12 cellular contexts compared by ENCODE assay signal in the genomic region with DNA sequence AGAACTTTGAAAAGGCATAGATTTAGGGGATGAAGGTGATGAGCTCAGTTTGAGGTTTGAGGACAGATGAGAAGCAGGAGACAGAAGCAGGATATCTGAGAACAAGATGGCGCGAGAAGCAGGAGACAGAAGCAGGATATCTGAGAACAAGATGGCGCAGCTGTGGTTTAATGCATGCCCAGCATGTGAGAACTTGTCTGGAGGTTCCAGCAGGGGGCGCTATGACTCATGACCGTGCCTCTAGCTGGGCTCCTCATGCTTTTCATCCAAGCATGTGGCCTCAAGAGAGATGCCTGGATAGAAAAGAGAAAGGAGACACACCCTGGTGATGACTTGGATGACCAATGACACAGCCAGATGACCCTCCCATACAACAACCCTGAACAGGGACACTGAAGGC. TPM values are rescaled to one million over a fixed set of nuclear protein-coding genes. Genes with fewer than 3 reads are reported as not detected.
DNase-seq lines count a peak whose midpoint lies in the region; ATAC-seq, FAIRE-seq and TF ChIP-seq lines count a peak whose summit lies in the region.
"Not testable (repeated sequence)": the region's sequence is repeated elsewhere in the genome, so short reads cannot be mapped to it uniquely, and the experiment has no call there.
"Had no signal": no experiment of that assay in that cellular context is flagged by ENCODE, and none has a peak within 500 bp of the region (broad histone marks: within the 10 kb centered on the region; RNA-seq: fewer than 3 reads in every experiment).

No MANE protein-coding gene starts in this region.

- H3K27ac ChIP-seq in DND-41 (ENCODE audit: low read length); endothelial cell of umbilical vein (ENCODE audit: insufficient read depth, low read depth, low read length); HepG2 (ENCODE audit: extremely low read length, insufficient read depth, low read length): not testable (repeated sequence)

- H3K36me3 ChIP-seq in DND-41 (ENCODE audit: insufficient read depth, low read length); endothelial cell of umbilical vein (ENCODE audit: control insufficient read depth in 2 of 2, extremely low read depth in 1 of 2, insufficient read depth in 2 of 2, low read length in 2 of 2); HepG2 (replicated peaks in 1 of 2; ENCODE audit: control insufficient read depth in 1 of 2, insufficient read depth in 2 of 2, low read length in 2 of 2): not testable (repeated sequence)

- in situ Hi-C loops in HepG2 (cut with HindIII; ENCODE audit: extremely low pct_ligation_motif_present, low pct_unique_long_range_greater_than_20kb) = not testable (repeated sequence)

- intact Hi-C loops in activated CD8-positive, alpha-beta T cell treated with anti-CD3 and anti-CD28 coated beads for 36 hours (cut with micrococcal nuclease); endothelial cell of umbilical vein (cut with micrococcal nuclease); HepG2 (cut with micrococcal nuclease; ENCODE audit: unreplicated experiment): not testable (repeated sequence)

- not testable (repeated sequence) for H3K27ac Mint-ChIP-seq in activated CD8-positive, alpha-beta T cell treated with anti-CD3 and anti-CD28 coated beads for 36 hours

- CTCF ChIA-PET in activated CD8-positive, alpha-beta T cell treated with anti-CD3 and anti-CD28 coated beads for 36 hours (lab: Charles Lee); endothelial cell of umbilical vein (lab: Charles Lee); HepG2 (lab: Yijun Ruan, JAX; ENCODE audit: low intra/inter-chr PET ratio, low total read pairs): not testable (repeated sequence)

- not testable (repeated sequence) for H3K9me3 ChIP-seq in DND-41 (ENCODE audit: insufficient read depth, low read length, severe bottlenecking); endothelial cell of umbilical vein (replicated peaks; ENCODE audit: control insufficient read depth, insufficient read depth, low read length); HepG2 (ENCODE audit: low read length)

- not testable (repeated sequence) for H3K79me2 ChIP-seq in DND-41 (ENCODE audit: insufficient read depth, low read length); endothelial cell of umbilical vein (ENCODE audit: control insufficient read depth, insufficient read depth, low read length); HepG2 (ENCODE audit: insufficient read depth, low read length)

- ATAC-seq in DND-41 (ENCODE audit: insufficient read depth, low read depth) = 0 out of 3 replicates have a peak, but pooled peaks have one; percentile 27
- peak; percentile 47 for ATAC-seq in GM18867 (IDR thresholded peaks at IDR 0.05; ENCODE audit: unreplicated experiment)
- ATAC-seq in GM21529 (IDR thresholded peaks at IDR 0.05; ENCODE audit: unreplicated experiment) = peak; percentile 49
- ATAC-seq in HG02973 (IDR thresholded peaks at IDR 0.05; ENCODE audit: unreplicated experiment) = peak; percentile 50
- ATAC-seq in activated CD8-positive, alpha-beta T cell treated with anti-CD3 and anti-CD28 coated beads for 36 hours = peak; percentile 40
- not testable (repeated sequence) for ATAC-seq in HepG2

- POLR2A ChIA-PET in activated CD8-positive, alpha-beta T cell treated with anti-CD3 and anti-CD28 coated beads for 36 hours (lab: Charles Lee); endothelial cell of umbilical vein (lab: Charles Lee); HepG2 (lab: Yijun Ruan, JAX): not testable (repeated sequence)

- H3K9ac ChIP-seq in DND-41 (ENCODE audit: low read depth, low read length); endothelial cell of umbilical vein (replicated peaks; ENCODE audit: extremely low read depth, insufficient read depth, low read length); HepG2 (ENCODE audit: insufficient read depth, low read depth, low read length): not testable (repeated sequence)

- H3K4me1 ChIP-seq in DND-41 (ENCODE audit: insufficient read depth, low read length); endothelial cell of umbilical vein (ENCODE audit: control insufficient read depth, extremely low read depth, insufficient read depth, low read length); HepG2 (ENCODE audit: insufficient read depth, low read length): not testable (repeated sequence)

- not testable (repeated sequence) for BruUV-seq in endothelial cell of umbilical vein (replicated peaks; lab: Mats Ljungman, UMichigan); HepG2 (replicated peaks; lab: Mats Ljungman, UMichigan)

- TF ChIP-seq RAD21 in HepG2 (CRISPR knock-in tag; IDR thresholded peaks at IDR 0.05) = not testable (repeated sequence)

- not testable (repeated sequence) for TF ChIP-seq CTCF in DND-41 (IDR thresholded peaks at IDR 0.05; ENCODE audit: borderline replicate concordance, extremely low read depth, low read length, poor library complexity, severe bottlenecking); activated CD8-positive, alpha-beta T cell treated with anti-CD3 and anti-CD28 coated beads for 36 hours (IDR thresholded peaks at IDR 0.05); endothelial cell of umbilical vein (IDR thresholded peaks at IDR 0.05; ENCODE audit: extremely low read depth in 1 of 2, insufficient read depth in 1 of 2, low read depth in 1 of 2, low read length in 2 of 2); HepG2 (CRISPR knock-in tag; IDR thresholded peaks at IDR 0.05)

- dilution Hi-C loops in endothelial cell of umbilical vein (cut with MboI; ENCODE audit: extremely low pct_ligation_motif_present, low sequenced_read_pairs) = not testable (repeated sequence)

- H3K4me1 Mint-ChIP-seq in activated CD8-positive, alpha-beta T cell treated with anti-CD3 and anti-CD28 coated beads for 36 hours (ENCODE audit: low read depth) = not testable (repeated sequence)

- not testable (repeated sequence) for H3K9me3 Mint-ChIP-seq in activated CD8-positive, alpha-beta T cell treated with anti-CD3 and anti-CD28 coated beads for 36 hours

- not testable (repeated sequence) for H3K4me2 ChIP-seq in DND-41 (ENCODE audit: insufficient read depth, low read length); endothelial cell of umbilical vein (ENCODE audit: insufficient read depth, low read length); HepG2 (ENCODE audit: low read depth, low read length)

- TF ChIP-seq POLR2A in endothelial cell of umbilical vein (IDR thresholded peaks at IDR 0.05; ENCODE audit: low read depth, low read length); HepG2 (IDR thresholded peaks at IDR 0.05; ENCODE audit: insufficient read depth in 1 of 2, low read depth in 2 of 2, low read length in 2 of 2): not testable (repeated sequence)

- peak; percentile 54 for FAIRE-seq in endothelial cell of umbilical vein (lab: Jason Lieb, UNC)
- FAIRE-seq in HepG2 (lab: Jason Lieb, UNC) = peak; percentile 67

- DNase-seq in DND-41; activated CD8-positive, alpha-beta T cell treated with anti-CD3 and anti-CD28 coated beads for 36 hours; endothelial cell of umbilical vein (ENCODE audit: low read depth, low spot score); HepG2 (ENCODE audit: low spot score): not testable (repeated sequence)

- TF ChIP-seq EP300 in HepG2 (IDR thresholded peaks at IDR 0.05; ENCODE audit: low read depth in 2 of 2, low read length in 2 of 2); HepG2 (CRISPR knock-in tag; IDR thresholded peaks at IDR 0.05; ENCODE audit: borderline replicate concordance): not testable (repeated sequence)

- 85% methylated on average over 3 of the region's 5 CpGs for WGBS in HepG2 (ENCODE audit: low lambda C conversion rate)

- not testable (repeated sequence) for H3K4me3 Mint-ChIP-seq in activated CD8-positive, alpha-beta T cell treated with anti-CD3 and anti-CD28 coated beads for 36 hours

- not testable (repeated sequence) for H3K4me3 ChIP-seq in DND-41 (ENCODE audit: low read depth in 1 of 2, low read length in 2 of 2); endothelial cell of umbilical vein (replicated peaks in 1 of 3; ENCODE audit: insufficient read depth in 1 of 3, low read depth in 1 of 3, low read length in 3 of 3); HepG2 (replicated peaks in 1 of 3; ENCODE audit: insufficient read depth in 1 of 3, low read depth in 2 of 3, low read length in 3 of 3)

- H3K36me3 Mint-ChIP-seq in activated CD8-positive, alpha-beta T cell treated with anti-CD3 and anti-CD28 coated beads for 36 hours (ENCODE audit: low read depth) = not testable (repeated sequence)

- not testable (repeated sequence) for H4K20me1 ChIP-seq in DND-41 (ENCODE audit: insufficient read depth, low read length); endothelial cell of umbilical vein (replicated peaks; ENCODE audit: control insufficient read depth, extremely low read depth, insufficient read depth, low read length); HepG2 (ENCODE audit: insufficient read depth, low read length)

- H3K9me1 ChIP-seq in endothelial cell of umbilical vein (replicated peaks; ENCODE audit: control insufficient read depth, extremely low read depth, insufficient read depth, low read length) = not testable (repeated sequence)

- H2AFZ ChIP-seq in DND-41 (ENCODE audit: low read depth, low read length); endothelial cell of umbilical vein (ENCODE audit: low read depth, low read length); HepG2 (ENCODE audit: low read length): not testable (repeated sequence)

- not testable (repeated sequence) for H3K27me3 ChIP-seq in DND-41 (ENCODE audit: insufficient read depth, low read length, poor library complexity); endothelial cell of umbilical vein (ENCODE audit: control insufficient read depth in 2 of 2, insufficient read depth in 2 of 2, low read length in 2 of 2); HepG2 (ENCODE audit: control insufficient read depth in 1 of 2, insufficient read depth in 2 of 2, low read length in 2 of 2)

- H3K27me3 Mint-ChIP-seq in activated CD8-positive, alpha-beta T cell treated with anti-CD3 and anti-CD28 coated beads for 36 hours = not testable (repeated sequence)

RNA-seq across cellular contexts. Expression of a gene that starts 10.9 kb away (rescaled TPM):
- total RNA-seq in activated CD8-positive, alpha-beta T cell treated with anti-CD3 and anti-CD28 coated beads for 36 hours = under 1 TPM; 0.25 to 0.85 TPM
- total RNA-seq in endothelial cell of umbilical vein (0.30 and 0.49 TPM in 2 replicates), HepG2 (2016; rRNA removed; fragmentation: Illumina TruSeq; extraction: Trizol) (not detected in 2 replicates)
- polyA plus RNA-seq in endothelial cell of umbilical vein (0.03 and 0.06 TPM in 2 replicates), HepG2 (2011; rRNA removed) (not detected in 2 replicates)
- 0.04 and 0.05 TPM in 2 replicates for polyA plus RNA-seq in endothelial cell of umbilical vein (2011; cell fraction: cytosol; rRNA removed)
- 0.48 TPM in 1 of 2 replicates, not detected in the other for polyA plus RNA-seq in endothelial cell of umbilical vein (2011; cell fraction: nucleus; rRNA removed)
- polyA plus RNA-seq in endothelial cell of umbilical vein (2012) = 0.07 and 0.11 TPM in 2 replicates
- 0.13 TPM in 1 of 2 replicates, not detected in the other for polyA minus RNA-seq in endothelial cell of umbilical vein
- 0.41 TPM for polyA minus RNA-seq in endothelial cell of umbilical vein (2011; cell fraction: cytosol; rRNA and poly(A)+ RNA removed)
- not detected in 2 replicates for polyA minus RNA-seq in endothelial cell of umbilical vein (2011; cell fraction: nucleus; rRNA and poly(A)+ RNA removed)
- not detected in 2 replicates for total RNA-seq in HepG2 (2016; cell fraction: cytosol; rRNA removed; fragmentation: Illumina TruSeq; extraction: Trizol; ENCODE audit: low read depth)
- total RNA-seq in HepG2 (2016; cell fraction: insoluble cytoplasmic fraction; rRNA removed; fragmentation: Illumina TruSeq; extraction: Trizol) = not detected in 2 replicates
- total RNA-seq in HepG2 (2016; cell fraction: membrane; rRNA removed; fragmentation: Illumina TruSeq; extraction: Trizol) = not detected in 2 replicates
- not detected in 2 replicates for total RNA-seq in HepG2 (2016; cell fraction: nucleus; rRNA removed; fragmentation: Illumina TruSeq; extraction: Trizol)
- polyA plus RNA-seq in HepG2 (2011; cell fraction: cytosol; rRNA removed) = not detected in 2 replicates
- not detected in 2 replicates for polyA plus RNA-seq in HepG2 (2011; cell fraction: nucleus; rRNA removed)
- polyA plus RNA-seq in HepG2 (2012) = not detected in 2 replicates
- polyA plus RNA-seq in HepG2 (2016; cell fraction: cytosol; fragmentation: Illumina TruSeq; extraction: Trizol; ENCODE audit: low read depth) = not detected in 2 replicates
- not detected in 2 replicates for polyA plus RNA-seq in HepG2 (2016; cell fraction: insoluble cytoplasmic fraction; fragmentation: Illumina TruSeq; extraction: Trizol; ENCODE audit: low read depth)
- polyA plus RNA-seq in HepG2 (2016; cell fraction: membrane; fragmentation: Illumina TruSeq; extraction: Trizol; ENCODE audit: low read depth) = not detected in 2 replicates
- polyA plus RNA-seq in HepG2 (2016; cell fraction: nucleus; fragmentation: Illumina TruSeq; extraction: Trizol; ENCODE audit: insufficient read depth, low read depth) = not detected in 2 replicates
- polyA minus RNA-seq in HepG2 (2011; rRNA and poly(A)+ RNA removed; ENCODE audit: low replicate concordance) = 0.47 TPM in 1 of 2 replicates, not detected in the other
- polyA minus RNA-seq in HepG2 (2011; cell fraction: cytosol; rRNA and poly(A)+ RNA removed) = not detected in 2 replicates
- polyA minus RNA-seq in HepG2 (2011; cell fraction: nucleus; rRNA and poly(A)+ RNA removed) = not detected in 2 replicates
- total RNA-seq: A172, HT1080 had no signal

RNA-seq across cellular contexts. Expression of a gene that starts 15.4 kb away (rescaled TPM):
- total RNA-seq in activated CD8-positive, alpha-beta T cell treated with anti-CD3 and anti-CD28 coated beads for 36 hours = 1 to 10 TPM; 2.0 to 2.1 TPM
- total RNA-seq in endothelial cell of umbilical vein = 0.21 TPM in 1 of 2 replicates, not detected in the other
- polyA plus RNA-seq in endothelial cell of umbilical vein = 0.10 and 0.33 TPM in 2 replicates
- polyA plus RNA-seq in endothelial cell of umbilical vein (2011; cell fraction: cytosol; rRNA removed) = 0.06 TPM in 1 of 2 replicates, not detected in the other
- 0.22 and 0.53 TPM in 2 replicates for polyA plus RNA-seq in endothelial cell of umbilical vein (2011; cell fraction: nucleus; rRNA removed)
- polyA plus RNA-seq in endothelial cell of umbilical vein (2012) = not detected in 2 replicates
- polyA minus RNA-seq in endothelial cell of umbilical vein = 0.68 TPM in 1 of 2 replicates, not detected in the other
- not detected for polyA minus RNA-seq in endothelial cell of umbilical vein (2011; cell fraction: cytosol; rRNA and poly(A)+ RNA removed)
- not detected in 2 replicates for polyA minus RNA-seq in endothelial cell of umbilical vein (2011; cell fraction: nucleus; rRNA and poly(A)+ RNA removed)
- total RNA-seq in HepG2 (2016; rRNA removed; fragmentation: Illumina TruSeq; extraction: Trizol) = not detected in 2 replicates
- total RNA-seq in HepG2 (2016; cell fraction: cytosol; rRNA removed; fragmentation: Illumina TruSeq; extraction: Trizol; ENCODE audit: low read depth) = not detected in 2 replicates
- total RNA-seq in HepG2 (2016; cell fraction: insoluble cytoplasmic fraction; rRNA removed; fragmentation: Illumina TruSeq; extraction: Trizol) = not detected in 2 replicates
- total RNA-seq in HepG2 (2016; cell fraction: membrane; rRNA removed; fragmentation: Illumina TruSeq; extraction: Trizol) = not detected in 2 replicates
- not detected in 2 replicates for total RNA-seq in HepG2 (2016; cell fraction: nucleus; rRNA removed; fragmentation: Illumina TruSeq; extraction: Trizol)
- polyA plus RNA-seq in HepG2 (2011; rRNA removed) = not detected in 2 replicates
- not detected in 2 replicates for polyA plus RNA-seq in HepG2 (2011; cell fraction: cytosol; rRNA removed)
- polyA plus RNA-seq in HepG2 (2011; cell fraction: nucleus; rRNA removed) = not detected in 2 replicates
- polyA plus RNA-seq in HepG2 (2012) = 0.27 TPM in 1 of 2 replicates, not detected in the other
- not detected in 2 replicates for polyA plus RNA-seq in HepG2 (2016; cell fraction: cytosol; fragmentation: Illumina TruSeq; extraction: Trizol; ENCODE audit: low read depth)
- not detected in 2 replicates for polyA plus RNA-seq in HepG2 (2016; cell fraction: insoluble cytoplasmic fraction; fragmentation: Illumina TruSeq; extraction: Trizol; ENCODE audit: low read depth)
- not detected in 2 replicates for polyA plus RNA-seq in HepG2 (2016; cell fraction: membrane; fragmentation: Illumina TruSeq; extraction: Trizol; ENCODE audit: low read depth)
- not detected in 2 replicates for polyA plus RNA-seq in HepG2 (2016; cell fraction: nucleus; fragmentation: Illumina TruSeq; extraction: Trizol; ENCODE audit: insufficient read depth, low read depth)
- 0.26 and 7.0 TPM in 2 replicates for polyA minus RNA-seq in HepG2 (2011; rRNA and poly(A)+ RNA removed; ENCODE audit: low replicate concordance)
- not detected in 2 replicates for polyA minus RNA-seq in HepG2 (2011; cell fraction: cytosol; rRNA and poly(A)+ RNA removed)
- polyA minus RNA-seq in HepG2 (2011; cell fraction: nucleus; rRNA and poly(A)+ RNA removed) = not detected in 2 replicates
- total RNA-seq: A172, HT1080, NCI-H460 had no signal
- polyA plus RNA-seq: AG04450 had no signal

RNA-seq across cellular contexts. Expression of a gene that starts 32.2 kb away (rescaled TPM):
- not detected for total RNA-seq in activated CD8-positive, alpha-beta T cell treated with anti-CD3 and anti-CD28 coated beads for 36 hours
- total RNA-seq in endothelial cell of umbilical vein (not detected in 2 replicates), HepG2 (2016; rRNA removed; fragmentation: Illumina TruSeq; extraction: Trizol) (not detected in 2 replicates)
- polyA plus RNA-seq in endothelial cell of umbilical vein (0.02 and 0.14 TPM in 2 replicates), HepG2 (2011; rRNA removed) (not detected in 2 replicates)
- not detected in 2 replicates for polyA plus RNA-seq in endothelial cell of umbilical vein (2011; cell fraction: cytosol; rRNA removed)
- 0.32 TPM in 1 of 2 replicates, not detected in the other for polyA plus RNA-seq in endothelial cell of umbilical vein (2011; cell fraction: nucleus; rRNA removed)
- polyA plus RNA-seq in endothelial cell of umbilical vein (2012) = 0.08 TPM in 1 of 2 replicates, not detected in the other
- polyA minus RNA-seq in endothelial cell of umbilical vein = not detected in 2 replicates
- not detected for polyA minus RNA-seq in endothelial cell of umbilical vein (2011; cell fraction: cytosol; rRNA and poly(A)+ RNA removed)
- not detected in 2 replicates for polyA minus RNA-seq in endothelial cell of umbilical vein (2011; cell fraction: nucleus; rRNA and poly(A)+ RNA removed)
- total RNA-seq in HepG2 (2016; cell fraction: cytosol; rRNA removed; fragmentation: Illumina TruSeq; extraction: Trizol; ENCODE audit: low read depth) = not detected in 2 replicates
- not detected in 2 replicates for total RNA-seq in HepG2 (2016; cell fraction: insoluble cytoplasmic fraction; rRNA removed; fragmentation: Illumina TruSeq; extraction: Trizol)
- not detected in 2 replicates for total RNA-seq in HepG2 (2016; cell fraction: membrane; rRNA removed; fragmentation: Illumina TruSeq; extraction: Trizol)
- total RNA-seq in HepG2 (2016; cell fraction: nucleus; rRNA removed; fragmentation: Illumina TruSeq; extraction: Trizol) = not detected in 2 replicates
- polyA plus RNA-seq in HepG2 (2011; cell fraction: cytosol; rRNA removed) = not detected in 2 replicates
- not detected in 2 replicates for polyA plus RNA-seq in HepG2 (2011; cell fraction: nucleus; rRNA removed)
- polyA plus RNA-seq in HepG2 (2012) = not detected in 2 replicates
- polyA plus RNA-seq in HepG2 (2016; cell fraction: cytosol; fragmentation: Illumina TruSeq; extraction: Trizol; ENCODE audit: low read depth) = not detected in 2 replicates
- not detected in 2 replicates for polyA plus RNA-seq in HepG2 (2016; cell fraction: insoluble cytoplasmic fraction; fragmentation: Illumina TruSeq; extraction: Trizol; ENCODE audit: low read depth)
- polyA plus RNA-seq in HepG2 (2016; cell fraction: membrane; fragmentation: Illumina TruSeq; extraction: Trizol; ENCODE audit: low read depth) = not detected in 2 replicates
- not detected in 2 replicates for polyA plus RNA-seq in HepG2 (2016; cell fraction: nucleus; fragmentation: Illumina TruSeq; extraction: Trizol; ENCODE audit: insufficient read depth, low read depth)
- polyA minus RNA-seq in HepG2 (2011; rRNA and poly(A)+ RNA removed; ENCODE audit: low replicate concordance) = not detected in 2 replicates
- polyA minus RNA-seq in HepG2 (2011; cell fraction: cytosol; rRNA and poly(A)+ RNA removed) = not detected in 2 replicates
- polyA minus RNA-seq in HepG2 (2011; cell fraction: nucleus; rRNA and poly(A)+ RNA removed) = not detected in 2 replicates
- total RNA-seq: A172; CD8-positive, alpha-beta memory T cell; HT1080; NCI-H460 had no signal
- polyA plus RNA-seq: AG04450; CD8-positive, alpha-beta memory T cell had no signal

RNA-seq across cellular contexts. Expression of a gene that starts 40.6 kb away (rescaled TPM):
- not detected for total RNA-seq in activated CD8-positive, alpha-beta T cell treated with anti-CD3 and anti-CD28 coated beads for 36 hours
- total RNA-seq in endothelial cell of umbilical vein (not detected in 2 replicates), HepG2 (2016; rRNA removed; fragmentation: Illumina TruSeq; extraction: Trizol) (not detected in 2 replicates)
- polyA plus RNA-seq in endothelial cell of umbilical vein (not detected in 2 replicates), HepG2 (2011; rRNA removed) (not detected in 2 replicates)
- 0.01 TPM in 1 of 2 replicates, not detected in the other for polyA plus RNA-seq in endothelial cell of umbilical vein (2011; cell fraction: cytosol; rRNA removed)
- not detected in 2 replicates for polyA plus RNA-seq in endothelial cell of umbilical vein (2011; cell fraction: nucleus; rRNA removed)
- polyA plus RNA-seq in endothelial cell of umbilical vein (2012) = 0.11 TPM in 1 of 2 replicates, not detected in the other
- polyA minus RNA-seq in endothelial cell of umbilical vein = 0.13 TPM in 1 of 2 replicates, not detected in the other
- not detected for polyA minus RNA-seq in endothelial cell of umbilical vein (2011; cell fraction: cytosol; rRNA and poly(A)+ RNA removed)
- polyA minus RNA-seq in endothelial cell of umbilical vein (2011; cell fraction: nucleus; rRNA and poly(A)+ RNA removed) = not detected in 2 replicates
- total RNA-seq in HepG2 (2016; cell fraction: cytosol; rRNA removed; fragmentation: Illumina TruSeq; extraction: Trizol; ENCODE audit: low read depth) = not detected in 2 replicates
- not detected in 2 replicates for total RNA-seq in HepG2 (2016; cell fraction: insoluble cytoplasmic fraction; rRNA removed; fragmentation: Illumina TruSeq; extraction: Trizol)
- not detected in 2 replicates for total RNA-seq in HepG2 (2016; cell fraction: membrane; rRNA removed; fragmentation: Illumina TruSeq; extraction: Trizol)
- not detected in 2 replicates for total RNA-seq in HepG2 (2016; cell fraction: nucleus; rRNA removed; fragmentation: Illumina TruSeq; extraction: Trizol)
- polyA plus RNA-seq in HepG2 (2011; cell fraction: cytosol; rRNA removed) = not detected in 2 replicates
- not detected in 2 replicates for polyA plus RNA-seq in HepG2 (2011; cell fraction: nucleus; rRNA removed)
- polyA plus RNA-seq in HepG2 (2012) = not detected in 2 replicates
- not detected in 2 replicates for polyA plus RNA-seq in HepG2 (2016; cell fraction: cytosol; fragmentation: Illumina TruSeq; extraction: Trizol; ENCODE audit: low read depth)
- polyA plus RNA-seq in HepG2 (2016; cell fraction: insoluble cytoplasmic fraction; fragmentation: Illumina TruSeq; extraction: Trizol; ENCODE audit: low read depth) = not detected in 2 replicates
- not detected in 2 replicates for polyA plus RNA-seq in HepG2 (2016; cell fraction: membrane; fragmentation: Illumina TruSeq; extraction: Trizol; ENCODE audit: low read depth)
- polyA plus RNA-seq in HepG2 (2016; cell fraction: nucleus; fragmentation: Illumina TruSeq; extraction: Trizol; ENCODE audit: insufficient read depth, low read depth) = not detected in 2 replicates
- not detected in 2 replicates for polyA minus RNA-seq in HepG2 (2011; rRNA and poly(A)+ RNA removed; ENCODE audit: low replicate concordance)
- polyA minus RNA-seq in HepG2 (2011; cell fraction: cytosol; rRNA and poly(A)+ RNA removed) = not detected in 2 replicates
- polyA minus RNA-seq in HepG2 (2011; cell fraction: nucleus; rRNA and poly(A)+ RNA removed) = not detected in 2 replicates
- total RNA-seq: A172; CD8-positive, alpha-beta memory T cell; HT1080; NCI-H460 had no signal
- polyA plus RNA-seq: AG04450; CD8-positive, alpha-beta memory T cell had no signal
